20 cellular contexts compared by ENCODE assay signal in genomic region chr20:17438436-17439039, GRCh38.
"Had no signal": no experiment of that assay in that cellular context is flagged by ENCODE, and none has a peak within 500 bp of the region (broad histone marks: within the 10 kb centered on the region; RNA-seq: fewer than 3 reads in every experiment).

No MANE protein-coding gene starts in this region.

- ATAC-seq: activated CD8-positive, alpha-beta T cell treated with anti-CD3 and anti-CD28 coated beads for 36 hours; body of pancreas; left colon; lower lobe of right lung; upper lobe of right lung had no signal

- H3K36me3 Mint-ChIP-seq: activated naive CD4-positive, alpha-beta T cell treated with anti-CD3 and anti-CD28 coated beads, Interleukin-2, amount 50 U/mL, for 24 hours; mesothelial cell of epicardium had no signal

- H3K27me3 ChIP-seq: body of pancreas, ovary had no signal

- H3K9me3 ChIP-seq: body of pancreas, esophagus squamous epithelium, lower lobe of right lung, ovary, stomach, thoracic aorta, upper lobe of right lung had no signal

- H3K4me3 Mint-ChIP-seq: activated CD8-positive, alpha-beta T cell treated with anti-CD3 and anti-CD28 coated beads for 36 hours; activated naive CD4-positive, alpha-beta T cell treated with anti-CD3 and anti-CD28 coated beads, Interleukin-2, amount 50 U/mL, for 24 hours; central memory CD8-positive, alpha-beta T cell; mesothelial cell of epicardium had no signal

- DNase-seq: activated CD4-positive, alpha-beta T cell treated with anti-CD3 and anti-CD28 coated beads for 48 hours; activated CD8-positive, alpha-beta T cell treated with anti-CD3 and anti-CD28 coated beads for 36 hours; activated effector memory CD4-positive, alpha-beta T cell treated with anti-CD3 and anti-CD28 coated beads, Interleukin-2, amount 50 U/mL, for 16 hours; activated T-cell treated with anti-CD3 and anti-CD28 coated beads, Interleukin-2, amount 50 U/mL, for 48 hours; amniotic stem cell; body of pancreas; esophagus squamous epithelium; head of caudate nucleus; left colon; lower lobe of right lung; ovary; stimulated activated CD4-positive, alpha-beta T cell treated with anti-CD3 and anti-CD28 coated beads, Interleukin-1b, Interleukin-23, amount 100 ng/mL, for 48 hours; stomach; T-helper 1 cell; upper lobe of right lung had no signal

- H3K4me1 Mint-ChIP-seq: activated naive CD4-positive, alpha-beta T cell treated with anti-CD3 and anti-CD28 coated beads, Interleukin-2, amount 50 U/mL, for 24 hours; central memory CD8-positive, alpha-beta T cell had no signal

- H3K4me1 ChIP-seq: body of pancreas, esophagus squamous epithelium, lower lobe of right lung, upper lobe of right lung had no signal

- H3K36me3 ChIP-seq: esophagus squamous epithelium, lower lobe of right lung, ovary, stomach, thoracic aorta, upper lobe of right lung had no signal

- H3K27ac ChIP-seq: body of pancreas, coronary artery, esophagus squamous epithelium, lower lobe of right lung, ovary, stomach, thoracic aorta, upper lobe of right lung had no signal

- H3K9me3 Mint-ChIP-seq: activated CD8-positive, alpha-beta T cell treated with anti-CD3 and anti-CD28 coated beads for 36 hours had no signal

- H3K4me3 ChIP-seq: body of pancreas, coronary artery, esophagus squamous epithelium, lower lobe of right lung, ovary, stomach, thoracic aorta, upper lobe of right lung had no signal

- H3K27ac Mint-ChIP-seq: activated CD8-positive, alpha-beta T cell treated with anti-CD3 and anti-CD28 coated beads for 36 hours; activated naive CD4-positive, alpha-beta T cell treated with anti-CD3 and anti-CD28 coated beads, Interleukin-2, amount 50 U/mL, for 24 hours; mesothelial cell of epicardium had no signal
